10 cellular contexts compared by ENCODE assay signal in the genomic region with DNA sequence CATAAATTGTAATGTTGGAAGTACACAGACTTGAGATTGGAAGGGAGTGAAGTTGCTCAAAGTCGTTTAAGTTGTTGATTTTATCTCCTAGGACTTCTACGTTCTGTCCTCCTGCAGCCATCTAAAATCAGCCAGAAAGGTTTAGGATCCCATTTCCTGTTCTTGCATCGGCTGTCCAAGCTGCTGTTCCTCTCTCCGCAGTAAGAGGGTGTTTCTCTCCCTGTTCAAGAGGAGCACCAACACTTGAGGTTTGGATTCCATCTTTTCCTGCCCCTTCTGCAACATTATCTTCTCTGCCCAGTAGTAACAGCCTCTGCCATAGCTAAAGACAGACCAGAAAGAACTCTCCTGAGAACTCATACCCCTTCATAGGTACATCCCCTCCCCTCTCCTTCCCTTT.
DNase-seq lines count a peak whose midpoint lies in the region; ATAC-seq, FAIRE-seq and TF ChIP-seq lines count a peak whose summit lies in the region.
"Had no signal": no experiment of that assay in that cellular context is flagged by ENCODE, and none has a peak within 500 bp of the region (broad histone marks: within the 10 kb centered on the region; RNA-seq: fewer than 3 reads in every experiment).

No MANE protein-coding gene starts in this region.

- H3K9me1 ChIP-seq in endothelial cell of umbilical vein (replicated peaks; ENCODE audit: control insufficient read depth, extremely low read depth, insufficient read depth, low read length), result no peaks in the 10 kb centered on the region

- POLR2A ChIA-PET in endothelial cell of umbilical vein (lab: Charles Lee), result no interaction called here

- FAIRE-seq in endothelial cell of umbilical vein (lab: Jason Lieb, UNC), result peak; percentile 44

- H3K9me3 ChIP-seq in endothelial cell of umbilical vein (replicated peaks; ENCODE audit: control insufficient read depth, insufficient read depth, low read length), result no peaks in the 10 kb centered on the region
- H3K9me3 ChIP-seq: sigmoid colon had no signal

- dilution Hi-C loops in endothelial cell of umbilical vein (cut with MboI; ENCODE audit: extremely low pct_ligation_motif_present, low sequenced_read_pairs), result no loop called here

- H3K36me3 ChIP-seq in endothelial cell of umbilical vein (ENCODE audit: control insufficient read depth in 2 of 2, extremely low read depth in 1 of 2, insufficient read depth in 2 of 2, low read length in 2 of 2), result no peaks in the 10 kb centered on the region
- H3K36me3 ChIP-seq: sigmoid colon had no signal

- intact Hi-C loops in endothelial cell of umbilical vein (cut with micrococcal nuclease), result loop anchor here (10.0 kb wide), 1 partner anchor 127 kb away; no protein-coding TSS in a partner anchor

- TF ChIP-seq CTCF in endothelial cell of umbilical vein (IDR thresholded peaks at IDR 0.05; ENCODE audit: extremely low read depth in 1 of 2, insufficient read depth in 1 of 2, low read depth in 1 of 2, low read length in 2 of 2) (no peak), nephron progenitor cell (IDR thresholded peaks at IDR 0.05) (peak; percentile 30)

- BruUV-seq in endothelial cell of umbilical vein (replicated peaks; lab: Mats Ljungman, UMichigan), result no TSS peak

- H3K4me3 Mint-ChIP-seq in nephron progenitor cell, result no peak overlapping the region

- H4K20me1 ChIP-seq in endothelial cell of umbilical vein (replicated peaks; ENCODE audit: control insufficient read depth, extremely low read depth, insufficient read depth, low read length), result no peaks in the 10 kb centered on the region

- no peak overlapping the region for H2AFZ ChIP-seq in endothelial cell of umbilical vein (ENCODE audit: low read depth, low read length)

- no peak overlapping the region for H3K4me2 ChIP-seq in endothelial cell of umbilical vein (ENCODE audit: insufficient read depth, low read length)

- no peak overlapping the region for H3K27ac ChIP-seq in endothelial cell of umbilical vein (ENCODE audit: insufficient read depth, low read depth, low read length)
- H3K27ac ChIP-seq: sigmoid colon had no signal

- no peaks in the 10 kb centered on the region for H3K36me3 Mint-ChIP-seq in nephron progenitor cell (ENCODE audit: low read depth)

- no peak overlapping the region for H3K4me3 ChIP-seq in endothelial cell of umbilical vein (replicated peaks in 1 of 3; ENCODE audit: insufficient read depth in 1 of 3, low read depth in 1 of 3, low read length in 3 of 3)
- H3K4me3 ChIP-seq: sigmoid colon had no signal

- ATAC-seq in GM21381 (IDR thresholded peaks at IDR 0.05; ENCODE audit: unreplicated experiment), result no peak

- no peaks in the 10 kb centered on the region for H3K4me1 ChIP-seq in endothelial cell of umbilical vein (ENCODE audit: control insufficient read depth, extremely low read depth, insufficient read depth, low read length)
- H3K4me1 ChIP-seq: sigmoid colon had no signal

- peaks cover 8% of the 10 kb centered on the region for H3K9me3 Mint-ChIP-seq in nephron progenitor cell

- no peaks in the 10 kb centered on the region for H3K79me2 ChIP-seq in endothelial cell of umbilical vein (ENCODE audit: control insufficient read depth, insufficient read depth, low read length)

- H3K27ac Mint-ChIP-seq in nephron progenitor cell, result no peak overlapping the region

- H3K27me3 ChIP-seq in endothelial cell of umbilical vein (ENCODE audit: control insufficient read depth in 2 of 2, insufficient read depth in 2 of 2, low read length in 2 of 2), result no peaks in the 10 kb centered on the region
- H3K27me3 ChIP-seq: sigmoid colon had no signal

- CTCF ChIA-PET in endothelial cell of umbilical vein (lab: Charles Lee), result interaction anchor here (1.3 kb wide), 1 partner anchor 380 kb away, joined by 4 read pairs; no protein-coding TSS in a partner anchor

- no peak overlapping the region for H3K9ac ChIP-seq in endothelial cell of umbilical vein (replicated peaks; ENCODE audit: extremely low read depth, insufficient read depth, low read length)

- H3K4me1 Mint-ChIP-seq in nephron progenitor cell, result peaks cover 10% of the 10 kb centered on the region

- no peak for TF ChIP-seq POLR2A in endothelial cell of umbilical vein (IDR thresholded peaks at IDR 0.05; ENCODE audit: low read depth, low read length)

- DNase-seq in COR-L47 (lab: John Stamatoyannopoulos, UW) (peak; percentile 32), NCI-H2029 (lab: John Stamatoyannopoulos, UW) (peak; percentile 38), endothelial cell of umbilical vein (ENCODE audit: low read depth, low spot score) (no peak), nephron progenitor cell (no peak), NOMO-1 treated with DMSO at 0.1 percent for 48 hours (lab: John Stamatoyannopoulos, UW; ENCODE audit: unreplicated experiment) (no peak), HK-2 (ENCODE audit: unreplicated experiment) (no peak)
- no peak for DNase-seq in activated effector memory CD4-positive, alpha-beta T cell treated with Interleukin-2 at 50 U/mL for 16 hours
- DNase-seq: activated naive CD4-positive, alpha-beta T cell treated with Interleukin-2 at 50 U/mL for 16 hours; sigmoid colon had no signal

- H3K27me3 Mint-ChIP-seq in nephron progenitor cell (ENCODE audit: low read depth, poor library complexity), result peaks cover 17% of the 10 kb centered on the region

TF ChIP-seq in endothelial cell of umbilical vein, 7 proteins besides CTCF, POLR2A, EP300 and RAD21:
- TF ChIP-seq MYC (IDR thresholded peaks at IDR 0.05; ENCODE audit: low read depth, low read length) (no peak), JUN (IDR thresholded peaks at IDR 0.05; ENCODE audit: borderline replicate concordance, insufficient read depth, insufficient read length, low read depth) (no peak), FOS (IDR thresholded peaks at IDR 0.05; ENCODE audit: borderline replicate concordance, insufficient read depth, low read length) (no peak), EZH2 (IDR thresholded peaks at IDR 0.05; ENCODE audit: borderline replicate concordance, low read depth, low read length, severe bottlenecking) (no peak), POLR2AphosphoS5 (IDR thresholded peaks at IDR 0.05; ENCODE audit: insufficient read depth, low read depth, low read length) (no peak), GATA2 (IDR thresholded peaks at IDR 0.05; ENCODE audit: insufficient read depth, insufficient read length, low read depth, low read length) (no peak)
- TF ChIP-seq, protein P1, sequence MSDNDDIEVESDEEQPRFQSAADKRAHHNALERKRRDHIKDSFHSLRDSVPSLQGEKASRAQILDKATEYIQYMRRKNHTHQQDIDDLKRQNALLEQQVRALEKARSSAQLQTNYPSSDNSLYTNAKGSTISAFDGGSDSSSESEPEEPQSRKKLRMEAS (IDR thresholded peaks at IDR 0.05; ENCODE audit: insufficient read depth, insufficient read length), result no peak

Comparison
In these comparisons a context has a peak if more than half of its experiments do, and no peak if none do; other contexts are left out.
1. DNase-seq: peak in COR-L47 (single experiment) and NCI-H2029 (single experiment); none in endothelial cell of umbilical vein (single experiment), nephron progenitor cell (single experiment), activated effector memory CD4-positive, alpha-beta T cell treated with Interleukin-2 at 50 U/mL for 16 hours (single experiment), NOMO-1 treated with DMSO at 0.1 percent for 48 hours (single experiment) and HK-2 (single experiment).